ENCODE assay signal across 19 cellular contexts in genomic region chr12:124530637-124531263, GRCh38. TPM values are rescaled to one million over a fixed set of nuclear protein-coding genes. Genes with fewer than 3 reads are reported as not detected.
DNase-seq lines count a peak whose midpoint lies in the region; ATAC-seq and TF ChIP-seq lines count a peak whose summit lies in the region.
"Had no signal": no experiment of that assay in that cellular context is flagged by ENCODE, and none has a peak within 500 bp of the region (broad histone marks: within the 10 kb centered on the region; RNA-seq: fewer than 3 reads in every experiment).

No MANE protein-coding gene starts in this region.

- peaks cover 0 to 8% of the 10 kb centered on the region in 2 donors for H3K36me3 ChIP-seq in gastroesophageal sphincter
- peaks cover 0 to 17% (median 5%) of the 10 kb centered on the region in 4 donors for H3K36me3 ChIP-seq in upper lobe of left lung
- H3K36me3 ChIP-seq: suprapubic skin had no signal

- no peaks in the 10 kb centered on the region for H3K27me3 Mint-ChIP-seq in mesothelial cell of epicardium (ENCODE audit: low read depth)
- no peaks in the 10 kb centered on the region for H3K27me3 Mint-ChIP-seq in activated T-helper 17 cell treated with anti-CD3 and anti-CD28 coated beads, Interleukin-2, amount 50 U/mL, for 72 hours
- H3K27me3 Mint-ChIP-seq: activated naive CD8-positive, alpha-beta T cell treated with anti-CD3 and anti-CD28 coated beads, Interleukin-2, amount 10 ng/mL, durations not matched to agents 7 days and 5 days had no signal

- TF ChIP-seq CTCF in RWPE1 (conservative IDR thresholded peaks at IDR 0.05; ENCODE audit: low read depth) (no peak), gastroesophageal sphincter (IDR thresholded peaks at IDR 0.05) (no peak), mesothelial cell of epicardium (IDR thresholded peaks at IDR 0.05; ENCODE audit: unreplicated experiment) (no peak), upper lobe of left lung (IDR thresholded peaks at IDR 0.05) (no peak)

- peaks cover 5% of the 10 kb centered on the region for H3K36me3 Mint-ChIP-seq in mesothelial cell of epicardium
- H3K36me3 Mint-ChIP-seq in activated T-helper 17 cell treated with anti-CD3 and anti-CD28 coated beads, Interleukin-2, amount 50 U/mL, for 72 hours (ENCODE audit: low read depth): peaks cover 7% of the 10 kb centered on the region
- H3K36me3 Mint-ChIP-seq: activated naive CD8-positive, alpha-beta T cell treated with anti-CD3 and anti-CD28 coated beads, Interleukin-2, amount 10 ng/mL, durations not matched to agents 7 days and 5 days; natural killer cell had no signal

- H3K27me3 ChIP-seq in gastroesophageal sphincter (no peaks in the 10 kb centered on the region), upper lobe of left lung (no peaks in the 10 kb centered on the region)
- H3K27me3 ChIP-seq: suprapubic skin had no signal

- ATAC-seq in gastroesophageal sphincter (no peak), upper lobe of left lung (ENCODE audit: low FRiP score in 2 of 2) (no peak)
- ATAC-seq in activated T-helper 17 cell treated with anti-CD3 and anti-CD28 coated beads, Interleukin-2, amount 50 U/mL, for 72 hours (replicated peaks): no peak
- ATAC-seq: natural killer cell had no signal

- H3K9me3 ChIP-seq in gastroesophageal sphincter (no peaks in the 10 kb centered on the region), upper lobe of left lung (no peaks in the 10 kb centered on the region)
- H3K9me3 ChIP-seq: Caco-2, SK-N-SH, suprapubic skin had no signal

- TF ChIP-seq EP300 in gastroesophageal sphincter (IDR thresholded peaks at IDR 0.05): no peak
- TF ChIP-seq EP300 in upper lobe of left lung (IDR thresholded peaks at IDR 0.05): no peak

- POLR2A ChIA-PET in RWPE1 (lab: Yijun Ruan, JAX; ENCODE audit: low non-redundant PET): no interaction called here

- H3K9me3 Mint-ChIP-seq in mesothelial cell of epicardium: peaks cover 5% of the 10 kb centered on the region
- no peaks in the 10 kb centered on the region for H3K9me3 Mint-ChIP-seq in activated T-helper 17 cell treated with anti-CD3 and anti-CD28 coated beads, Interleukin-2, amount 50 U/mL, for 72 hours
- H3K9me3 Mint-ChIP-seq: activated naive CD8-positive, alpha-beta T cell treated with anti-CD3 and anti-CD28 coated beads, Interleukin-2, amount 10 ng/mL, durations not matched to agents 7 days and 5 days; activated T-helper 2 cell treated with anti-CD3 and anti-CD28 coated beads, Interferon-gamma antibody, Interleukin-2, Interleukin-4, amounts not matched to agents 10 μg/mL and 5 μg/mL and 100 μg/mL, durations not matched to agents 14 hours and 24 hours and 36 hours; natural killer cell had no signal

- TF ChIP-seq POLR2A in gastroesophageal sphincter (IDR thresholded peaks at IDR 0.05): no peak
- TF ChIP-seq POLR2A in upper lobe of left lung (IDR thresholded peaks at IDR 0.05): no peak

- peak overlapping the region; percentile 67 for H3K27ac Mint-ChIP-seq in mesothelial cell of epicardium
- H3K27ac Mint-ChIP-seq in activated T-helper 17 cell treated with anti-CD3 and anti-CD28 coated beads, Interleukin-2, amount 50 U/mL, for 72 hours: no peak overlapping the region
- H3K27ac Mint-ChIP-seq: activated naive CD8-positive, alpha-beta T cell treated with anti-CD3 and anti-CD28 coated beads, Interleukin-2, amount 10 ng/mL, durations not matched to agents 7 days and 5 days; activated T-helper 2 cell treated with anti-CD3 and anti-CD28 coated beads, Interferon-gamma antibody, Interleukin-2, Interleukin-4, amounts not matched to agents 10 μg/mL and 5 μg/mL and 100 μg/mL, durations not matched to agents 14 hours and 24 hours and 36 hours; natural killer cell had no signal

- peaks cover 50% of the 10 kb centered on the region for H3K4me1 Mint-ChIP-seq in mesothelial cell of epicardium
- H3K4me1 Mint-ChIP-seq in activated T-helper 17 cell treated with anti-CD3 and anti-CD28 coated beads, Interleukin-2, amount 50 U/mL, for 72 hours: peaks cover 8% of the 10 kb centered on the region
- H3K4me1 Mint-ChIP-seq: activated naive CD8-positive, alpha-beta T cell treated with anti-CD3 and anti-CD28 coated beads, Interleukin-2, amount 10 ng/mL, durations not matched to agents 7 days and 5 days had no signal

- CTCF ChIA-PET in RWPE1 (lab: Yijun Ruan, JAX): interaction anchor here (0.6 kb wide), 1 partner anchor 44 kb away, joined by 3 read pairs; no protein-coding TSS in a partner anchor

- 20% methylated on average over 1 of the region's 9 CpGs; no CpG with 5 or more reads in 1 of the 2 donors for WGBS in gastroesophageal sphincter (ENCODE audit: low coverage in 1 of 2), 2 donors
- 72 to 73% methylated on average over 5 to 9 of the region's 9 CpGs for WGBS in upper lobe of left lung, 2 donors

- H3K4me1 ChIP-seq in gastroesophageal sphincter (peaks cover 0 to 70% (median 7%) of the 10 kb centered on the region in 3 donors), upper lobe of left lung (peaks cover 11 to 32% (median 20%) of the 10 kb centered on the region in 4 donors)
- H3K4me1 ChIP-seq: Caco-2 had no signal

- H3K27ac ChIP-seq in RWPE1: peak overlapping the region; percentile 46
- H3K27ac ChIP-seq in gastroesophageal sphincter: peak overlapping the region in 3 of 4 donors; percentile 34 to 62 (median 54)
- H3K27ac ChIP-seq in upper lobe of left lung: peak overlapping the region in 3 of 4 donors; percentile 22 to 35 (median 27)
- H3K27ac ChIP-seq: HL-60, suprapubic skin, VCaP had no signal

- DNase-seq in RWPE1 (ENCODE audit: low spot score): no peak
- no peak for DNase-seq in mesothelial cell of epicardium (ENCODE audit: low spot score in 2 of 2, unreplicated experiment in 2 of 2)
- no peak for DNase-seq in upper lobe of left lung
- no peak for DNase-seq in EL
- DNase-seq in NCI-H774 (lab: John Stamatoyannopoulos, UW): no peak
- DNase-seq: activated CD4-positive, alpha-beta T cell treated with anti-CD3 and anti-CD28 coated beads, Interleukin-2, amount 50 U/mL, for 1 hour; activated naive CD8-positive, alpha-beta T cell treated with anti-CD3 and anti-CD28 coated beads, Interleukin-2, amount 10 ng/mL, durations not matched to agents 7 days and 5 days; Caco-2; effector memory CD4-positive, alpha-beta T cell; GOT3; natural killer cell; NCI-H2081 treated with DMSO at 0.1 percent for 48 hours had no signal

- H3K4me3 ChIP-seq in gastroesophageal sphincter (no peak overlapping the region), upper lobe of left lung (no peak overlapping the region)
- H3K4me3 ChIP-seq: suprapubic skin had no signal

- H3K4me3 Mint-ChIP-seq in mesothelial cell of epicardium: no peak overlapping the region
- no peak overlapping the region for H3K4me3 Mint-ChIP-seq in activated T-helper 17 cell treated with anti-CD3 and anti-CD28 coated beads, Interleukin-2, amount 50 U/mL, for 72 hours
- H3K4me3 Mint-ChIP-seq: activated naive CD8-positive, alpha-beta T cell treated with anti-CD3 and anti-CD28 coated beads, Interleukin-2, amount 10 ng/mL, durations not matched to agents 7 days and 5 days; natural killer cell had no signal

RNA-seq across cellular contexts. Expression of gene NCOR2, which starts 36.7 kb away (rescaled TPM):
- total RNA-seq in gastroesophageal sphincter (100 to 1,000 TPM in 2 of 4 donors, 10 to 100 TPM in 2; 67.2 to 148 (median 105) TPM), mesothelial cell of epicardium (316 to 336 TPM (median 331 TPM) in 3 replicates), upper lobe of left lung (100 to 1,000 TPM; 188 to 603 (median 373) TPM)
- 10 to 100 TPM; 72.8 to 87.8 TPM for total RNA-seq in activated T-helper 17 cell treated with anti-CD3 and anti-CD28 coated beads, Interleukin-2, amount 50 U/mL, for 72 hours
